5 cellular contexts compared by ENCODE assay signal in the genomic region with DNA sequence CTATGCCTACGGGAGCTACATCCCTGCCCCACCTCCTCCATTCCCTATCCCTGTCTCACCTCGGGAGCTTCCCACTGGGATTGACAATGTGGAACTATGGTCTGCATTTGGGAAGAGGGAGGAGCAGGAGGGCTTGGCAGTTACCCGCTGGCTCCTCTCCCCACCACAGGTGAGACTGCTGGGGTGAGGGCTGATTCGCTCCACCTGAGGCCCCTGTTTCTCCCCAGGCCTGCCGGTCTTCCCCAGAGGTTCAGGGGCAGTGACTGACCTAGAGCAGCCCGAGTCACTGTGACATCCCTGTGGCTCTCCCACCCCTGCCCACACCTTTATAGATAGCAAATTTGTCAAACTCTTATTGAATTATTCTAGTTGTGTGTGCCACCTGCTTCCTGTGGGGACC.
"Had no signal": no experiment of that assay in that cellular context is flagged by ENCODE, and none has a peak within 500 bp of the region (broad histone marks: within the 10 kb centered on the region; RNA-seq: fewer than 3 reads in every experiment).

No MANE protein-coding gene starts in this region.

- H3K27ac ChIP-seq: GM23248 had no signal

- DNase-seq: GM23248, GOT3, H7, HCEC 1CT, IMR-90 had no signal

- H3K4me3 ChIP-seq: GM23248 had no signal
